18 cellular contexts compared by ENCODE assay signal in the genomic region with DNA sequence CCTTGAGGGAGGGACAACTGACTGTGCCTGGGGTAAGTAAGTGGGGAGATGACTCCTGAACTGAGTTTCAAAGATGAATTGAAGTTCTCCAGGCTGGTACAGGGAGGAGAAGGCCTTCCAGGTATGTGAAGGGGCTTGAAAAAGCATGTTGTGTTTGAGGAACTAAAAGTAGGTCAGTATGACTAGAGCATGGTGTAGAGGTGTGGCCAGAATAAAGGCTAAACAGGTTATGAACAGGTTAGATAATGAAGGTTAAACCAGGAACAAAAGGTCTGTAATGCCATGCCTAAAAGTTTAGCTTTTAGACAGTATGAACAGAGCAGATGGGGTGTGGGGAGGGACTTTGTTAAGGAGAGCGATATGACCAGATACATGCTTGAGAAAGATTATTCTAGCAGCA. TPM values are rescaled to one million over a fixed set of nuclear protein-coding genes. Genes with fewer than 3 reads are reported as not detected.
DNase-seq lines count a peak whose midpoint lies in the region; FAIRE-seq and TF ChIP-seq lines count a peak whose summit lies in the region.
"Had no signal": no experiment of that assay in that cellular context is flagged by ENCODE, and none has a peak within 500 bp of the region (broad histone marks: within the 10 kb centered on the region; RNA-seq: fewer than 3 reads in every experiment).

No MANE protein-coding gene starts in this region.

- H3K27me3 ChIP-seq in bronchial epithelial cell (ENCODE audit: control insufficient read depth, insufficient read depth, low read length) (no peaks in the 10 kb centered on the region), trophoblast cell (ENCODE audit: insufficient read depth, low read length) (no peaks in the 10 kb centered on the region)

- H2AK5ac ChIP-seq in trophoblast cell (ENCODE audit: low read length), result no peak overlapping the region

- no peaks in the 10 kb centered on the region for H3K36me3 ChIP-seq in bronchial epithelial cell (ENCODE audit: control insufficient read depth, insufficient read depth, low read length)
- no peaks in the 10 kb centered on the region for H3K36me3 ChIP-seq in trophoblast cell (ENCODE audit: control insufficient read depth in 1 of 2, insufficient read depth in 2 of 2, low read length in 2 of 2)

- H2AFZ ChIP-seq in trophoblast cell (ENCODE audit: insufficient read depth, low read length, poor library complexity), result no peak overlapping the region
- H2AFZ ChIP-seq: GM23338, PC-9 had no signal

- H3K4ac ChIP-seq in trophoblast cell (ENCODE audit: low read depth, low read length), result no peak overlapping the region

- no peak overlapping the region for H2BK120ac ChIP-seq in trophoblast cell (ENCODE audit: insufficient read depth, low read length, poor library complexity)

- H3K27ac ChIP-seq in 22Rv1, result peak overlapping the region; percentile 29; the same call in 1 of the 2 replicates
- no peak overlapping the region for H3K27ac ChIP-seq in trophoblast cell (ENCODE audit: low read depth, low read length)
- H3K27ac ChIP-seq: A549, C4-2B, PC-9 had no signal

- H4K8ac ChIP-seq in trophoblast cell (ENCODE audit: low read depth, low read length), result no peak overlapping the region

- no peak overlapping the region for H2BK5ac ChIP-seq in trophoblast cell (ENCODE audit: low read depth, low read length, poor library complexity)

- H3K14ac ChIP-seq in trophoblast cell (ENCODE audit: low read length), result no peak overlapping the region

- peak; percentile 98 for FAIRE-seq in D721Med (lab: Jason Lieb, UNC)
- peak; percentile 36 for FAIRE-seq in bronchial epithelial cell (lab: Jason Lieb, UNC)
- FAIRE-seq: A549 had no signal

- H3K4me2 ChIP-seq in trophoblast cell (ENCODE audit: low read length), result no peak overlapping the region
- H3K4me2 ChIP-seq: A549, GM23338, PC-9 had no signal

- no peaks in the 10 kb centered on the region for H3K79me1 ChIP-seq in trophoblast cell (ENCODE audit: low read length)

- H3K4me3 ChIP-seq in bronchial epithelial cell (ENCODE audit: low read depth, low read length) (no peak overlapping the region), trophoblast cell (ENCODE audit: low read depth, low read length) (no peak overlapping the region)
- H3K4me3 ChIP-seq: A549, GM23338, PC-9 had no signal

- H3K9ac ChIP-seq in trophoblast cell (ENCODE audit: low read length), result peak overlapping the region; percentile 22

- H4K91ac ChIP-seq in trophoblast cell (ENCODE audit: low read depth, low read length), result no peak overlapping the region

- H3K23ac ChIP-seq in trophoblast cell (ENCODE audit: low read length), result no peak overlapping the region

- H2BK12ac ChIP-seq in trophoblast cell (ENCODE audit: low read length), result no peak overlapping the region

- no peak for TF ChIP-seq CTCF in 22Rv1 (IDR thresholded peaks at IDR 0.05)
- TF ChIP-seq CTCF in D721Med (IDR thresholded peaks at IDR 0.05; ENCODE audit: insufficient read depth, missing control alignments), result no peak
- no peak for TF ChIP-seq CTCF in bronchial epithelial cell (IDR thresholded peaks at IDR 0.05; ENCODE audit: insufficient read depth, low read length, severe bottlenecking)

- H3K9me3 ChIP-seq in trophoblast cell (ENCODE audit: insufficient read depth, low read depth, low read length), result no peaks in the 10 kb centered on the region
- H3K9me3 ChIP-seq: A549 had no signal

- H3K79me2 ChIP-seq in trophoblast cell (ENCODE audit: control insufficient read depth, insufficient read depth, low read length, poor library complexity), result no peaks in the 10 kb centered on the region

- DNase-seq in D721Med (ENCODE audit: insufficient read length, low spot score) (no peak), bronchial epithelial cell (ENCODE audit: low read depth) (no peak), trophoblast cell (no peak), inferior parietal cortex (ENCODE audit: extremely low spot score) (no peak), COLO668 (lab: John Stamatoyannopoulos, UW; ENCODE audit: unreplicated experiment) (no peak), NCI-H2196 (lab: John Stamatoyannopoulos, UW; ENCODE audit: unreplicated experiment) (no peak)
- DNase-seq: DMS79, KG1, NCI-H1417 treated with DMSO at 0.1 percent for 48 hours, NCI-H2029, NCI-H2171, NCI-H510A, NCI-H774, PC-9 had no signal

- no CpG with 5 or more reads among the region's 1 CpG for WGBS in trophoblast cell (ENCODE audit: extremely low coverage, insufficient coverage, insufficient read length)

- H3K4me1 ChIP-seq in trophoblast cell (ENCODE audit: control insufficient read depth in 1 of 2, insufficient read depth in 2 of 2, low read length in 2 of 2), result no peaks in the 10 kb centered on the region
- H3K4me1 ChIP-seq: A549 had no signal

- H4K12ac ChIP-seq in trophoblast cell (ENCODE audit: low read depth, low read length), result no peak overlapping the region

- H3K18ac ChIP-seq in trophoblast cell (ENCODE audit: low read length), result no peak overlapping the region

RNA-seq across cellular contexts. Expression of a gene that starts 7.3 kb away (rescaled TPM):
- total RNA-seq in bronchial epithelial cell, result 0.26 and 0.38 TPM in 2 replicates
- 15.5 and 15.7 TPM in 2 replicates for polyA plus RNA-seq in trophoblast cell (2013)

RNA-seq across cellular contexts. Expression of a gene that starts 30.7 kb away (rescaled TPM):
- total RNA-seq in bronchial epithelial cell, result 14.0 and 19.2 TPM in 2 replicates
- polyA plus RNA-seq in trophoblast cell (2013), result 11.1 and 12.4 TPM in 2 replicates

RNA-seq across cellular contexts. Expression of a gene that starts 58.4 kb away (rescaled TPM):
- 4.1 and 6.3 TPM in 2 replicates for total RNA-seq in bronchial epithelial cell
- 2.5 and 2.8 TPM in 2 replicates for polyA plus RNA-seq in trophoblast cell (2013)
